Comparison of ENCODE assay signal across 12 cellular contexts in genomic region chr9:121398374-121398773, GRCh38. TPM values are rescaled to one million over a fixed set of nuclear protein-coding genes. Genes with fewer than 3 reads are reported as not detected.
DNase-seq lines count a peak whose midpoint lies in the region; FAIRE-seq and TF ChIP-seq lines count a peak whose summit lies in the region.
"Had no signal": no experiment of that assay in that cellular context is flagged by ENCODE, and none has a peak within 500 bp of the region (broad histone marks: within the 10 kb centered on the region; RNA-seq: fewer than 3 reads in every experiment).

No MANE protein-coding gene starts in this region.

- no peaks in the 10 kb centered on the region for H4K20me1 ChIP-seq in keratinocyte (ENCODE audit: control insufficient read depth, extremely low read depth, insufficient read depth, low read length)

- no peaks in the 10 kb centered on the region for H3K36me3 Mint-ChIP-seq in CD4-positive, alpha-beta memory T cell
- H3K36me3 Mint-ChIP-seq in immature natural killer cell: no peaks in the 10 kb centered on the region

- H3K4me2 ChIP-seq in keratinocyte (ENCODE audit: control insufficient read depth, extremely low read depth, insufficient read depth, low read depth, low read length): peak overlapping the region; percentile 72

- intact Hi-C loops in CD4-positive, alpha-beta memory T cell (cut with micrococcal nuclease): no loop called here

- dilution Hi-C loops in keratinocyte (cut with MboI; ENCODE audit: extremely low pct_ligation_motif_present, low sequenced_read_pairs): no loop called here

- peaks cover 5% of the 10 kb centered on the region for H3K9me3 ChIP-seq in keratinocyte (ENCODE audit: control insufficient read depth, low read depth, low read length)
- no peaks in the 10 kb centered on the region for H3K9me3 ChIP-seq in CD4-positive, alpha-beta memory T cell (ENCODE audit: control insufficient read depth in 1 of 2, low read length in 2 of 2)
- H3K9me3 ChIP-seq: BE2C, ovary had no signal

- peak overlapping the region; percentile 48 for H3K9ac ChIP-seq in keratinocyte (ENCODE audit: control insufficient read depth, extremely low read depth, insufficient read depth, low read length)

- TF ChIP-seq CTCF in astrocyte of the spinal cord (IDR thresholded peaks at IDR 0.05; ENCODE audit: low read depth, low read length) (no peak), keratinocyte (optimal IDR thresholded peaks at IDR 0.05 in 1 of 3, IDR thresholded peaks at IDR 0.05 in 1 of 3, conservative IDR thresholded peaks at IDR 0.05 in 1 of 3; ENCODE audit: extremely low read depth in 1 of 3, insufficient read depth in 2 of 3, low read length in 3 of 3) (no peak)

- no peak overlapping the region for H3K27ac Mint-ChIP-seq in CD4-positive, alpha-beta memory T cell
- H3K27ac Mint-ChIP-seq in immature natural killer cell: no peak overlapping the region
- H3K27ac Mint-ChIP-seq: effector memory CD8-positive, alpha-beta T cell had no signal

- H3K4me3 ChIP-seq in astrocyte of the spinal cord (ENCODE audit: low read depth, low read length) (no peak overlapping the region), keratinocyte (ENCODE audit: control insufficient read depth in 2 of 3, extremely low read depth in 1 of 3, insufficient read depth in 2 of 3, low read depth in 1 of 3, low read length in 3 of 3) (peak overlapping the region in 1 of 3 experiments; percentile 34)
- no peak overlapping the region for H3K4me3 ChIP-seq in CD4-positive, alpha-beta memory T cell (ENCODE audit: low read length in 2 of 2)
- H3K4me3 ChIP-seq: ovary had no signal

- H3K27me3 Mint-ChIP-seq in CD4-positive, alpha-beta memory T cell: peaks cover 0 to 2% of the 10 kb centered on the region in 2 donors
- H3K27me3 Mint-ChIP-seq in immature natural killer cell (ENCODE audit: low read depth in 3 of 3): peaks cover 0 to 3% (median 0%) of the 10 kb centered on the region in 3 donors

- no peak overlapping the region for H3K4me3 Mint-ChIP-seq in CD4-positive, alpha-beta memory T cell
- no peak overlapping the region for H3K4me3 Mint-ChIP-seq in immature natural killer cell
- H3K4me3 Mint-ChIP-seq: effector memory CD8-positive, alpha-beta T cell had no signal

- H3K36me3 ChIP-seq in keratinocyte (ENCODE audit: control insufficient read depth in 2 of 2, extremely low read depth in 1 of 2, insufficient read depth in 2 of 2, low read length in 2 of 2): no peaks in the 10 kb centered on the region
- H3K36me3 ChIP-seq in CD4-positive, alpha-beta memory T cell (ENCODE audit: insufficient read depth, low read length): no peaks in the 10 kb centered on the region
- H3K36me3 ChIP-seq: BE2C, ovary had no signal

- H3K4me1 Mint-ChIP-seq in CD4-positive, alpha-beta memory T cell: peaks cover 2 to 5% (median 3%) of the 10 kb centered on the region in 4 donors
- peaks cover 4 to 7% of the 10 kb centered on the region in 2 donors for H3K4me1 Mint-ChIP-seq in immature natural killer cell

- H3K79me2 ChIP-seq in keratinocyte (ENCODE audit: control insufficient read depth, insufficient read depth, low read length): no peaks in the 10 kb centered on the region

- in situ Hi-C loops in astrocyte of the spinal cord (cut with HindIII; ENCODE audit: low sequenced_read_pairs): no loop called here

- peak; percentile 97 for FAIRE-seq in keratinocyte (lab: Jason Lieb, UNC)

- DNase-seq in AG08396 (ENCODE audit: low spot score): peak; percentile 78
- peak; percentile 84 to 85 for DNase-seq in Kasumi-1 (lab: John Stamatoyannopoulos, UW)
- DNase-seq in astrocyte of the spinal cord (ENCODE audit: low read depth, low spot score): peak; percentile 91
- peak; percentile 100 for DNase-seq in keratinocyte (ENCODE audit: low read depth, low spot score)
- DNase-seq in CD4-positive, alpha-beta memory T cell: no peak
- DNase-seq in HEK293T (ENCODE audit: extremely low spot score): no peak
- no peak for DNase-seq in GM19240 (ENCODE audit: insufficient read length, low spot score)
- DNase-seq in immature natural killer cell: no peak
- DNase-seq: BE2C; effector memory CD8-positive, alpha-beta T cell; left cardiac atrium; ovary had no signal

- POLR2A ChIA-PET in CD4-positive, alpha-beta memory T cell (lab: Charles Lee; ENCODE audit: partially characterized antibody): interaction anchor here (2.2 kb wide), 1 partner anchor 78 kb away, joined by 11 read pairs; no protein-coding TSS in a partner anchor
- POLR2A ChIA-PET in HEK293T (lab: Yijun Ruan, JAX): no interaction called here

- peaks cover 1% of the 10 kb centered on the region for H3K9me1 ChIP-seq in keratinocyte (ENCODE audit: control insufficient read depth, extremely low read depth, insufficient read depth, low read length)

- H3K9me3 Mint-ChIP-seq in CD4-positive, alpha-beta memory T cell: no peaks in the 10 kb centered on the region
- H3K9me3 Mint-ChIP-seq in immature natural killer cell: no peaks in the 10 kb centered on the region
- H3K9me3 Mint-ChIP-seq: effector memory CD8-positive, alpha-beta T cell had no signal

- H3K4me1 ChIP-seq in keratinocyte (ENCODE audit: control insufficient read depth, extremely low read depth, insufficient read depth, low read length): peaks cover 41% of the 10 kb centered on the region
- peaks cover 3% of the 10 kb centered on the region for H3K4me1 ChIP-seq in CD4-positive, alpha-beta memory T cell (ENCODE audit: insufficient read depth, low read length)
- H3K4me1 ChIP-seq: BE2C had no signal

- no peaks in the 10 kb centered on the region for H3K27me3 ChIP-seq in keratinocyte (ENCODE audit: control insufficient read depth, extremely low read depth, insufficient read depth, low read length)
- H3K27me3 ChIP-seq in CD4-positive, alpha-beta memory T cell (ENCODE audit: insufficient read depth, low read length): no peaks in the 10 kb centered on the region
- H3K27me3 ChIP-seq: BE2C, ovary had no signal

- CTCF ChIA-PET in CD4-positive, alpha-beta memory T cell (lab: Charles Lee; ENCODE audit: partially characterized antibody): interaction anchor here (0.8 to 8.2 kb wide), 8 partner anchors 14 to 185 kb away, joined by 3 to 330 read pairs (median 6); no protein-coding TSS in a partner anchor
- CTCF ChIA-PET in HEK293T (lab: Yijun Ruan, JAX): interaction anchor here (0.9 to 2.3 kb wide), 2 partner anchors 79 to 120 kb away, joined by 8 to 17 read pairs; no protein-coding TSS in a partner anchor

- no peak overlapping the region for H2AFZ ChIP-seq in keratinocyte (ENCODE audit: control insufficient read depth, low read length)

- H3K27ac ChIP-seq in keratinocyte (ENCODE audit: control insufficient read depth, insufficient read depth, low read length): peak overlapping the region; percentile 87
- H3K27ac ChIP-seq in CD4-positive, alpha-beta memory T cell (ENCODE audit: low read depth, low read length): no peak overlapping the region
- H3K27ac ChIP-seq: ovary had no signal

TF ChIP-seq in HEK293T, 16 proteins besides CTCF, POLR2A, EP300 and RAD21:
- TF ChIP-seq FOXK2 (IDR thresholded peaks at IDR 0.05): no peak
- TF ChIP-seq FOXA1 (IDR thresholded peaks at IDR 0.05): no peak
- no peak for TF ChIP-seq ZNF384 (IDR thresholded peaks at IDR 0.05)
- TF ChIP-seq LEF1 (IDR thresholded peaks at IDR 0.05; ENCODE audit: borderline replicate concordance): no peak
- no peak for TF ChIP-seq NFRKB (IDR thresholded peaks at IDR 0.05)
- TF ChIP-seq ARNT (IDR thresholded peaks at IDR 0.05): no peak
- no peak for TF ChIP-seq L3MBTL2 (conservative IDR thresholded peaks at IDR 0.05)
- TF ChIP-seq, protein P1, sequence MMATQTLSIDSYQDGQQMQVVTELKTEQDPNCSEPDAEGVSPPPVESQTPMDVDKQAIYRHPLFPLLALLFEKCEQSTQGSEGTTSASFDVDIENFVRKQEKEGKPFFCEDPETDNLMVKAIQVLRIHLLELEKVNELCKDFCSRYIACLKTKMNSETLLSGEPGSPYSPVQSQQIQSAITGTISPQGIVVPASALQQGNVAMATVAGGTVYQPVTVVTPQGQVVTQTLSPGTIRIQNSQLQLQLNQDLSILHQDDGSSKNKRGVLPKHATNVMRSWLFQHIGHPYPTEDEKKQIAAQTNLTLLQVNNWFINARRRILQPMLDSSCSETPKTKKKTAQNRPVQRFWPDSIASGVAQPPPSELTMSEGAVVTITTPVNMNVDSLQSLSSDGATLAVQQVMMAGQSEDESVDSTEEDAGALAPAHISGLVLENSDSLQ (IDR thresholded peaks at IDR 0.05): no peak
- TF ChIP-seq FOXM1 (IDR thresholded peaks at IDR 0.05; ENCODE audit: borderline replicate concordance): no peak
- TF ChIP-seq SUZ12 (IDR thresholded peaks at IDR 0.05): no peak
- TF ChIP-seq BHLHE40 (IDR thresholded peaks at IDR 0.05; ENCODE audit: borderline replicate concordance): no peak
- no peak for TF ChIP-seq HDGF (IDR thresholded peaks at IDR 0.05; ENCODE audit: borderline replicate concordance)
- no peak for TF ChIP-seq CTBP1 (IDR thresholded peaks at IDR 0.05; ENCODE audit: borderline replicate concordance)
- no peak for TF ChIP-seq ELF4 (IDR thresholded peaks at IDR 0.05)
- TF ChIP-seq SP1 (IDR thresholded peaks at IDR 0.05): no peak

RNA-seq across cellular contexts. Expression of gene STOM, which starts 28.3 kb away (rescaled TPM):
- polyA plus RNA-seq in keratinocyte: 100.0 to 121 TPM (median 101 TPM) in 3 replicates
- polyA plus RNA-seq in keratinocyte (2011; ENCODE audit: low read depth): 20.5 TPM
- polyA plus RNA-seq in keratinocyte (2011; cell fraction: cytosol; rRNA removed): 43.3 and 64.2 TPM in 2 replicates
- 80.3 and 89.8 TPM in 2 replicates for polyA plus RNA-seq in keratinocyte (2011; cell fraction: nucleus; rRNA removed)
- polyA plus RNA-seq in keratinocyte (2012; ENCODE audit: low replicate concordance): 60.8 and 77.7 TPM in 2 replicates
- polyA minus RNA-seq in keratinocyte: 31.5 to 57.7 TPM (median 44.8 TPM) in 3 replicates
- polyA minus RNA-seq in keratinocyte (2011; cell fraction: cytosol; rRNA and poly(A)+ RNA removed): 58.7 TPM
- 66.6 and 104 TPM in 2 replicates for polyA minus RNA-seq in keratinocyte (2011; cell fraction: nucleus; rRNA and poly(A)+ RNA removed)
- total RNA-seq in CD4-positive, alpha-beta memory T cell: 10 to 100 TPM; 81.2 to 82.8 TPM
- polyA plus RNA-seq in CD4-positive, alpha-beta memory T cell: 100 to 1,000 TPM; 188 to 254 TPM
- polyA plus RNA-seq in immature natural killer cell: 100 to 1,000 TPM; 472 to 632 (median 495) TPM

Comparison
In these comparisons a context has a peak if more than half of its experiments do, and no peak if none do; other contexts are left out.
1. DNase-seq: peak in AG08396 (single experiment), Kasumi-1 (2 of 2), astrocyte of the spinal cord (single experiment) and keratinocyte (single experiment); none in CD4-positive, alpha-beta memory T cell (0 of 5), HEK293T (single experiment), GM19240 (single experiment) and immature natural killer cell (0 of 3).